1 cellular context compared by ENCODE assay signal in genomic region chr11:62852523-62853188, GRCh38.
A peak's percentile ranks its signal among the peaks of the same experiment; 100 is the strongest.
TF ChIP-seq lines count a peak whose summit lies in the region.

No MANE protein-coding gene starts in this region.

TF ChIP-seq in H1, 55 proteins besides CTCF, POLR2A, EP300 and RAD21:
- TF ChIP-seq TAF7 (optimal IDR thresholded peaks at IDR 0.05; ENCODE audit: borderline replicate concordance, low read depth, low read length) (peak; percentile 71), KDM1A (IDR thresholded peaks at IDR 0.05; ENCODE audit: borderline replicate concordance, low read length) (no peak)
